In genomic region chr3:31219131-31219843, GRCh38 we compare ENCODE assay signal across 12 cellular contexts.
DNase-seq lines count a peak whose midpoint lies in the region; ATAC-seq and TF ChIP-seq lines count a peak whose summit lies in the region.
"Had no signal": no experiment of that assay in that cellular context is flagged by ENCODE, and none has a peak within 500 bp of the region (broad histone marks: within the 10 kb centered on the region; RNA-seq: fewer than 3 reads in every experiment).

No MANE protein-coding gene starts in this region.

- H3K36me3 Mint-ChIP-seq in CD4-positive, alpha-beta memory T cell, result peaks cover 0 to 8% of the 10 kb centered on the region in 2 donors
- no peaks in the 10 kb centered on the region for H3K36me3 Mint-ChIP-seq in activated T-helper 17 cell treated with anti-CD3 and anti-CD28 coated beads, Interleukin-2, amount 50 U/mL, for 72 hours (ENCODE audit: low read depth)
- H3K36me3 Mint-ChIP-seq: stimulated activated effector memory CD8-positive, alpha-beta T cell treated with anti-CD3 and anti-CD28 coated beads, Interleukin-12 subunit alpha, Interleukin-12 subunit beta, amount 100 ng/mL, for 72 hours had no signal

- no peak for DNase-seq in CD4-positive, alpha-beta memory T cell
- DNase-seq in KG1 (lab: John Stamatoyannopoulos, UW) (no peak), gastrocnemius medialis (no peak), NCI-H2029 (lab: John Stamatoyannopoulos, UW) (no peak)
- DNase-seq in stimulated activated CD4-positive, alpha-beta T cell treated with anti-CD3 and anti-CD28 coated beads, Interleukin-1b, Interleukin-23, amount 100 ng/mL, for 48 hours, result no peak
- DNase-seq: NCI-H1048 had no signal

- ATAC-seq in GM19455 (IDR thresholded peaks at IDR 0.05; ENCODE audit: unreplicated experiment) (peak; percentile 68), HG03159 (IDR thresholded peaks at IDR 0.05; ENCODE audit: unreplicated experiment) (peak; percentile 64), gastrocnemius medialis (no peak)
- peak; percentile 25 for ATAC-seq in activated T-helper 17 cell treated with anti-CD3 and anti-CD28 coated beads, Interleukin-2, amount 50 U/mL, for 72 hours (replicated peaks)
- ATAC-seq: activated CD4-positive, CD25-positive, alpha-beta regulatory T cell treated with anti-CD3 and anti-CD28 coated beads, Interleukin-2, amount 50 U/mL, for 24 hours; stimulated activated effector memory CD8-positive, alpha-beta T cell treated with anti-CD3 and anti-CD28 coated beads, Interleukin-12 subunit alpha, Interleukin-12 subunit beta, amount 100 ng/mL, for 72 hours had no signal

- intact Hi-C loops in CD4-positive, alpha-beta memory T cell (cut with micrococcal nuclease), result no loop called here
- intact Hi-C loops in gastrocnemius medialis (cut with DNase I; ENCODE audit: low total_unique reads), result no loop called here

- H3K27ac ChIP-seq in CD4-positive, alpha-beta memory T cell (ENCODE audit: low read depth, low read length), result no peak overlapping the region
- no peak overlapping the region for H3K27ac ChIP-seq in gastrocnemius medialis
- H3K27ac ChIP-seq: neutrophil had no signal

- H3K9me3 Mint-ChIP-seq in CD4-positive, alpha-beta memory T cell, result peaks cover 0 to 6% (median 3%) of the 10 kb centered on the region in 8 donors
- H3K9me3 Mint-ChIP-seq in activated T-helper 17 cell treated with anti-CD3 and anti-CD28 coated beads, Interleukin-2, amount 50 U/mL, for 72 hours, result no peaks in the 10 kb centered on the region

- no peaks in the 10 kb centered on the region for H3K27me3 ChIP-seq in CD4-positive, alpha-beta memory T cell (ENCODE audit: insufficient read depth, low read length)
- H3K27me3 ChIP-seq in gastrocnemius medialis, result no peaks in the 10 kb centered on the region
- H3K27me3 ChIP-seq: neutrophil had no signal

- TF ChIP-seq POLR2A in gastrocnemius medialis (IDR thresholded peaks at IDR 0.05), result no peak

- peak overlapping the region in 6 of 8 donors; percentile 3 to 70 (median 40) for H3K4me3 Mint-ChIP-seq in CD4-positive, alpha-beta memory T cell
- peak overlapping the region; percentile 62 for H3K4me3 Mint-ChIP-seq in activated T-helper 17 cell treated with anti-CD3 and anti-CD28 coated beads, Interleukin-2, amount 50 U/mL, for 72 hours
- H3K4me3 Mint-ChIP-seq: stimulated activated effector memory CD8-positive, alpha-beta T cell treated with anti-CD3 and anti-CD28 coated beads, Interleukin-12 subunit alpha, Interleukin-12 subunit beta, amount 100 ng/mL, for 72 hours had no signal

- peaks cover 99% of the 10 kb centered on the region for H3K4me1 ChIP-seq in CD4-positive, alpha-beta memory T cell (ENCODE audit: insufficient read depth, low read length)
- H3K4me1 ChIP-seq in gastrocnemius medialis, result no peaks in the 10 kb centered on the region

- POLR2A ChIA-PET in CD4-positive, alpha-beta memory T cell (lab: Charles Lee; ENCODE audit: partially characterized antibody), result interaction anchor here (1.4 to 2.5 kb wide), 3 partner anchors 8 to 314 kb away, joined by 4 to 15 read pairs (median 14); partner anchors contain the start of gene STT3B

- H3K4me1 Mint-ChIP-seq in CD4-positive, alpha-beta memory T cell, result peaks cover 81 to 98% (median 92%) of the 10 kb centered on the region in 4 donors
- peaks cover 75% of the 10 kb centered on the region for H3K4me1 Mint-ChIP-seq in activated T-helper 17 cell treated with anti-CD3 and anti-CD28 coated beads, Interleukin-2, amount 50 U/mL, for 72 hours

- in situ Hi-C loops in gastrocnemius medialis (cut with MboI; ENCODE audit: low sequenced_read_pairs in 4 of 4), result no loop called here

- peak overlapping the region in 5 of 7 donors; percentile 8 to 72 (median 48) for H3K27ac Mint-ChIP-seq in CD4-positive, alpha-beta memory T cell
- H3K27ac Mint-ChIP-seq in activated T-helper 17 cell treated with anti-CD3 and anti-CD28 coated beads, Interleukin-2, amount 50 U/mL, for 72 hours, result peak overlapping the region; percentile 47
- H3K27ac Mint-ChIP-seq: stimulated activated effector memory CD8-positive, alpha-beta T cell treated with anti-CD3 and anti-CD28 coated beads, Interleukin-12 subunit alpha, Interleukin-12 subunit beta, amount 100 ng/mL, for 72 hours had no signal

- H3K27me3 Mint-ChIP-seq in CD4-positive, alpha-beta memory T cell, result no peaks in the 10 kb centered on the region
- H3K27me3 Mint-ChIP-seq in activated T-helper 17 cell treated with anti-CD3 and anti-CD28 coated beads, Interleukin-2, amount 50 U/mL, for 72 hours, result no peaks in the 10 kb centered on the region

- H3K4me3 ChIP-seq in CD4-positive, alpha-beta memory T cell (ENCODE audit: low read length in 2 of 2), result no peak overlapping the region
- no peak overlapping the region for H3K4me3 ChIP-seq in gastrocnemius medialis

- H3K9me3 ChIP-seq in CD4-positive, alpha-beta memory T cell (ENCODE audit: control insufficient read depth in 1 of 2, low read length in 2 of 2), result no peaks in the 10 kb centered on the region
- H3K9me3 ChIP-seq in gastrocnemius medialis, result no peaks in the 10 kb centered on the region
- H3K9me3 ChIP-seq: neutrophil had no signal

- no peak for TF ChIP-seq CTCF in gastrocnemius medialis (IDR thresholded peaks at IDR 0.05 in 4 of 5, conservative IDR thresholded peaks at IDR 0.05 in 1 of 5)

- CTCF ChIA-PET in CD4-positive, alpha-beta memory T cell (lab: Charles Lee; ENCODE audit: partially characterized antibody), result interaction anchor here (1.1 kb wide), 2 partner anchors 8 to 229 kb away, joined by 3 to 4 read pairs; no protein-coding TSS in a partner anchor

- no peaks in the 10 kb centered on the region for H3K36me3 ChIP-seq in CD4-positive, alpha-beta memory T cell (ENCODE audit: insufficient read depth, low read length)
- H3K36me3 ChIP-seq in gastrocnemius medialis, result no peaks in the 10 kb centered on the region
- H3K36me3 ChIP-seq: neutrophil had no signal

Comparison
In these comparisons a context has a peak if more than half of its experiments do, and no peak if none do; other contexts are left out.
1. ATAC-seq: peak in GM19455 (single experiment), HG03159 (single experiment) and activated T-helper 17 cell treated with anti-CD3 and anti-CD28 coated beads, Interleukin-2, amount 50 U/mL, for 72 hours (single experiment); none in gastrocnemius medialis (0 of 2).